In genomic region chr4:186792994-186793393, GRCh38 we compare ENCODE assay signal across 20 cellular contexts.
DNase-seq lines count a peak whose midpoint lies in the region; ATAC-seq and TF ChIP-seq lines count a peak whose summit lies in the region.
"Had no signal": no experiment of that assay in that cellular context is flagged by ENCODE, and none has a peak within 500 bp of the region (broad histone marks: within the 10 kb centered on the region; RNA-seq: fewer than 3 reads in every experiment).

No MANE protein-coding gene starts in this region.

- TF ChIP-seq CTCF in HFFc6 (IDR thresholded peaks at IDR 0.05), result no peak
- no peak for TF ChIP-seq CTCF in fibroblast of villous mesenchyme (IDR thresholded peaks at IDR 0.05; ENCODE audit: insufficient read depth, low read depth, low read length)
- TF ChIP-seq CTCF in H9 (conservative IDR thresholded peaks at IDR 0.05), result no peak

- no peak overlapping the region for H3T11ph ChIP-seq in H9 (ENCODE audit: low read length)

- no peak overlapping the region for H4K91ac ChIP-seq in H9 (ENCODE audit: insufficient read length, low read depth, low read length)

- no peak overlapping the region for H2AFZ ChIP-seq in H9 (ENCODE audit: low read length)

- no peak overlapping the region for H2BK15ac ChIP-seq in H9 (ENCODE audit: low read depth, low read length)

- H3K9ac ChIP-seq in H9 (ENCODE audit: extremely low read depth, insufficient read length, low read length), result no peak overlapping the region

- no peak overlapping the region for H2BK20ac ChIP-seq in H9 (ENCODE audit: low read depth, low read length, poor library complexity, severe bottlenecking)

- H3K4me2 ChIP-seq in H9 (ENCODE audit: insufficient read depth, insufficient read length, low read length), result no peak overlapping the region

- WGBS in H9 (ENCODE audit: extremely low coverage, insufficient read length, low lambda C conversion rate), result no CpG with 5 or more reads among the region's 1 CpG

- no peaks in the 10 kb centered on the region for H3K23me2 ChIP-seq in H9 (ENCODE audit: insufficient read length, low read depth, low read length, poor library complexity, severe bottlenecking)

- no peaks in the 10 kb centered on the region for H3K27me3 ChIP-seq in H9 (ENCODE audit: insufficient read depth, low read length)
- H3K27me3 ChIP-seq: neutrophil, SJSA1, testis had no signal

- H3K4me1 ChIP-seq in H9 (ENCODE audit: insufficient read depth, low read length), result no peaks in the 10 kb centered on the region
- H3K4me1 ChIP-seq: testis had no signal

- no peak overlapping the region for H3K4me3 ChIP-seq in fibroblast of villous mesenchyme (ENCODE audit: low read depth, low read length)
- H3K4me3 ChIP-seq: SJSA1, testis had no signal

- no peak overlapping the region for H4K8ac ChIP-seq in H9 (replicated peaks; ENCODE audit: insufficient read length, low read depth, low read length)

- H4K5ac ChIP-seq in H9 (ENCODE audit: insufficient read length, low read depth, low read length), result no peak overlapping the region

- no peak for ATAC-seq in HG03521 (IDR thresholded peaks at IDR 0.05; ENCODE audit: unreplicated experiment)
- no peak for ATAC-seq in natural killer cell treated with Interleukin-12 subunit alpha and Interleukin-12 subunit beta and Interleukin-15 and Interleukin-18, amount 100 ng/mL, for 72 hours

- H2BK12ac ChIP-seq in H9 (ENCODE audit: insufficient read length, low read depth, low read length), result no peak overlapping the region

- peak; percentile 29 for DNase-seq in HFFc6
- DNase-seq in amniotic epithelial cell (ENCODE audit: low read depth), result peak; percentile 75
- DNase-seq in fibroblast of villous mesenchyme (ENCODE audit: low read depth), result peak; percentile 86
- no peak for DNase-seq in COR-L47 (lab: John Stamatoyannopoulos, UW)
- no peak for DNase-seq in natural killer cell treated with Interleukin-12 subunit alpha and Interleukin-12 subunit beta and Interleukin-15 and Interleukin-18, amount 100 ng/mL, for 72 hours (ENCODE audit: low spot score)
- DNase-seq in H9, result no peak
- DNase-seq: activated CD4-positive, alpha-beta T cell treated with anti-CD3 and anti-CD28 coated beads for 1 hour; CD4-positive, alpha-beta T cell; effector CD4-positive, alpha-beta T cell; H7; mesendoderm; NCI-H1417; NCI-H446; stimulated activated CD4-positive, alpha-beta T cell treated with anti-CD3 and anti-CD28 coated beads, Interleukin-4, amount 100 ng/mL, for 1 hour; stimulated activated CD8-positive, alpha-beta memory T cell treated with anti-CD3 and anti-CD28 coated beads, Interleukin-4, amount 100 ng/mL, for 48 hours; testis had no signal

- H3K27ac Mint-ChIP-seq in HFFc6 (no peak overlapping the region), H9 (no peak overlapping the region)
- H3K27ac Mint-ChIP-seq in natural killer cell treated with Interleukin-12 subunit alpha and Interleukin-12 subunit beta and Interleukin-15 and Interleukin-18, amount 100 ng/mL, for 72 hours, result no peak overlapping the region
- H3K27ac Mint-ChIP-seq: activated naive CD4-positive, alpha-beta T cell treated with anti-CD3 and anti-CD28 coated beads, Interleukin-2, amount 50 U/mL, for 24 hours; CD4-positive, alpha-beta T cell had no signal

- no peak overlapping the region for H3K56ac ChIP-seq in H9 (ENCODE audit: insufficient read length, low read depth, low read length)

- H3K4ac ChIP-seq in H9 (ENCODE audit: low read depth, low read length), result no peak overlapping the region

- H3K18ac ChIP-seq in H9 (ENCODE audit: insufficient read length, low read depth, low read length), result no peak overlapping the region

- H3K4me3 Mint-ChIP-seq in HFFc6 (no peak overlapping the region), H9 (no peak overlapping the region)
- H3K4me3 Mint-ChIP-seq in natural killer cell treated with Interleukin-12 subunit alpha and Interleukin-12 subunit beta and Interleukin-15 and Interleukin-18, amount 100 ng/mL, for 72 hours, result no peak overlapping the region
- H3K4me3 Mint-ChIP-seq: activated naive CD4-positive, alpha-beta T cell treated with anti-CD3 and anti-CD28 coated beads, Interleukin-2, amount 50 U/mL, for 24 hours; CD4-positive, alpha-beta T cell had no signal

- peaks cover 27% of the 10 kb centered on the region for H3K4me1 Mint-ChIP-seq in HFFc6 (ENCODE audit: low read depth)
- H3K4me1 Mint-ChIP-seq in natural killer cell treated with Interleukin-12 subunit alpha and Interleukin-12 subunit beta and Interleukin-15 and Interleukin-18, amount 100 ng/mL, for 72 hours (ENCODE audit: low read depth in 2 of 2), result no peaks in the 10 kb centered on the region
- no peaks in the 10 kb centered on the region for H3K4me1 Mint-ChIP-seq in H9
- H3K4me1 Mint-ChIP-seq: activated naive CD4-positive, alpha-beta T cell treated with anti-CD3 and anti-CD28 coated beads, Interleukin-2, amount 50 U/mL, for 24 hours had no signal

- no peak overlapping the region for H3K27ac ChIP-seq in H9 (ENCODE audit: insufficient read length, low read depth, low read length)
- H3K27ac ChIP-seq: neutrophil, SJSA1, testis had no signal

- no peaks in the 10 kb centered on the region for H3K9me3 ChIP-seq in H9 (ENCODE audit: control insufficient read depth, low read depth, low read length)
- H3K9me3 ChIP-seq: neutrophil, SJSA1, testis had no signal

- no peak overlapping the region for H2BK5ac ChIP-seq in H9 (ENCODE audit: insufficient read length, low read length)

- H2AK5ac ChIP-seq in H9 (ENCODE audit: insufficient read length, low read length), result no peak overlapping the region

- no peak overlapping the region for H2BK120ac ChIP-seq in H9 (ENCODE audit: low read depth, low read length, poor library complexity, severe bottlenecking)

- H3K9me3 Mint-ChIP-seq in HFFc6, result no peaks in the 10 kb centered on the region
- peaks cover 15% of the 10 kb centered on the region for H3K9me3 Mint-ChIP-seq in natural killer cell treated with Interleukin-12 subunit alpha and Interleukin-12 subunit beta and Interleukin-15 and Interleukin-18, amount 100 ng/mL, for 72 hours
- no peaks in the 10 kb centered on the region; a peak in 3 of 5 replicates for H3K9me3 Mint-ChIP-seq in H9
- H3K9me3 Mint-ChIP-seq: activated naive CD4-positive, alpha-beta T cell treated with anti-CD3 and anti-CD28 coated beads, Interleukin-2, amount 50 U/mL, for 24 hours had no signal

- H3K79me1 ChIP-seq in H9 (ENCODE audit: insufficient read depth, low read depth, low read length, poor library complexity, severe bottlenecking), result no peaks in the 10 kb centered on the region

- H3K79me2 ChIP-seq in H9 (ENCODE audit: insufficient read depth, low read length), result no peaks in the 10 kb centered on the region

- no peaks in the 10 kb centered on the region for H3K27me3 Mint-ChIP-seq in HFFc6 (ENCODE audit: insufficient read depth)
- no peaks in the 10 kb centered on the region for H3K27me3 Mint-ChIP-seq in natural killer cell treated with Interleukin-12 subunit alpha and Interleukin-12 subunit beta and Interleukin-15 and Interleukin-18, amount 100 ng/mL, for 72 hours
- H3K27me3 Mint-ChIP-seq in H9 (ENCODE audit: low read depth), result 0 out of 2 replicates have a peak, but pooled peaks cover 1% of the 10 kb centered on the region
- H3K27me3 Mint-ChIP-seq: activated naive CD4-positive, alpha-beta T cell treated with anti-CD3 and anti-CD28 coated beads, Interleukin-2, amount 50 U/mL, for 24 hours; CD4-positive, alpha-beta T cell had no signal

- H4K20me1 ChIP-seq in H9 (ENCODE audit: control insufficient read depth, insufficient read depth, insufficient read length), result no peaks in the 10 kb centered on the region

- H3K36me3 Mint-ChIP-seq in HFFc6 (ENCODE audit: low read depth) (no peaks in the 10 kb centered on the region), H9 (ENCODE audit: insufficient read depth in 1 of 3, low read depth in 3 of 3) (peaks cover 0 to 2% (median 0%) of the 10 kb centered on the region in 3 experiments; a peak in 3 of 7 replicates)
- peaks cover 5% of the 10 kb centered on the region for H3K36me3 Mint-ChIP-seq in natural killer cell treated with Interleukin-12 subunit alpha and Interleukin-12 subunit beta and Interleukin-15 and Interleukin-18, amount 100 ng/mL, for 72 hours
- H3K36me3 Mint-ChIP-seq: activated naive CD4-positive, alpha-beta T cell treated with anti-CD3 and anti-CD28 coated beads, Interleukin-2, amount 50 U/mL, for 24 hours had no signal

- no peak overlapping the region for H3K14ac ChIP-seq in H9 (ENCODE audit: insufficient read depth, low read length)

- no peak overlapping the region for H3K23ac ChIP-seq in H9 (ENCODE audit: insufficient read length, low read depth, low read length)

Comparison
In these comparisons a context has a peak if more than half of its experiments do, and no peak if none do; other contexts are left out.
1. DNase-seq: peak in HFFc6 (single experiment), amniotic epithelial cell (single experiment) and fibroblast of villous mesenchyme (single experiment); none in COR-L47 (single experiment), natural killer cell treated with Interleukin-12 subunit alpha and Interleukin-12 subunit beta and Interleukin-15 and Interleukin-18, amount 100 ng/mL, for 72 hours (single experiment) and H9 (single experiment).